Comparison of ENCODE assay signal across 12 cellular contexts in the genomic region with DNA sequence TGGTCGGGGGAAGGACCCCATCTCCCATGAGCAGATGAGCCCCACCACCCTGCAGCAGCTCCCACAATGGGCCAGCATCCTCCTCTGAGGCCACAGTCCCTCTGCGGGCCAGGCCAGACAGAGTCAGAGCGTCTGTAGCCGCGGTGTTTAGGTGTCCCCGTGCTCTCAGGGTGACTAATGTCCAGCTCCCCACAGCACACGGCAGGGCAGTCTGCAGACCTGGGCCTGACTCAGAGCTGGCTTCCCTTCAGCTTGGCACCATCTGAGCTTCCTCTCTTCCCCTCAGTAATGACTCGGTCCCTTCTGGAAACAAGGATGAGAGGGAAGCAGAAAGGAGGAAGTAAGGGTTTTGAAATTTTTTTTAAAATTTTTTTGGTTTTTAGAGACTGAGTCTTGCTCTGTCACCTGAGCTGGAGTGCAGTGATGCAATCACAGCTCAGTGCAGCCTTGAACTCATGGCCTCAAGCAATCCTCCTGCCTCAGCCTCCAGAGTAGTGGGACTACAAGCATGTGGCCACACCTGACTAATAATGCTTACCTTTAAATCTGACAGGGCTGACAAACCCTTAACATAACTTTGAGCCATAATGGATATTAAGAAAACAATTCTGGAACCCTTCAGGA. TPM values are rescaled to one million over a fixed set of nuclear protein-coding genes. Genes with fewer than 3 reads are reported as not detected.
DNase-seq lines count a peak whose midpoint lies in the region; TF ChIP-seq lines count a peak whose summit lies in the region.
"Had no signal": no experiment of that assay in that cellular context is flagged by ENCODE, and none has a peak within 500 bp of the region (broad histone marks: within the 10 kb centered on the region; RNA-seq: fewer than 3 reads in every experiment).

No MANE protein-coding gene starts in this region.

- H3K27me3 ChIP-seq in WERI-Rb-1 (ENCODE audit: insufficient read depth, low read depth, severe bottlenecking) (no peaks in the 10 kb centered on the region), vagina (no peaks in the 10 kb centered on the region), H7 (ENCODE audit: control insufficient read depth, insufficient read depth, low read length) (no peaks in the 10 kb centered on the region)

- H3K27ac ChIP-seq in WERI-Rb-1: no peak overlapping the region
- no peak overlapping the region for H3K27ac ChIP-seq in vagina

- no peak for TF ChIP-seq CTCF in fibroblast of villous mesenchyme (IDR thresholded peaks at IDR 0.05; ENCODE audit: insufficient read depth, low read depth, low read length)
- no peak for TF ChIP-seq CTCF in WERI-Rb-1 (IDR thresholded peaks at IDR 0.05; ENCODE audit: low read depth, low read length)
- no peak for TF ChIP-seq CTCF in vagina (IDR thresholded peaks at IDR 0.05)

- H3K4me3 ChIP-seq in fibroblast of villous mesenchyme (ENCODE audit: low read depth, low read length) (no peak overlapping the region), WERI-Rb-1 (ENCODE audit: low read depth, low read length) (no peak overlapping the region), vagina (no peak overlapping the region), H7 (ENCODE audit: insufficient read depth, low read depth, low read length) (no peak overlapping the region)

- no peaks in the 10 kb centered on the region for H3K4me1 ChIP-seq in vagina

- intact Hi-C loops in vagina (cut with DNase I): no loop called here

- H3K9me3 ChIP-seq in WERI-Rb-1 (ENCODE audit: severe bottlenecking) (no peaks in the 10 kb centered on the region), vagina (no peaks in the 10 kb centered on the region)

- TF ChIP-seq POLR2A in vagina (IDR thresholded peaks at IDR 0.05): no peak

- H3K36me3 ChIP-seq in WERI-Rb-1 (no peaks in the 10 kb centered on the region), vagina (no peaks in the 10 kb centered on the region), H7 (replicated peaks; ENCODE audit: control insufficient read depth, insufficient read depth, low read length) (no peaks in the 10 kb centered on the region)

- DNase-seq in AG08395 (ENCODE audit: low spot score) (peak; percentile 96), HT1080 (ENCODE audit: low read depth) (peak; percentile 88), T1000 (lab: John Stamatoyannopoulos, UW) (peak; percentile 13), fibroblast of villous mesenchyme (ENCODE audit: low read depth) (peak; percentile 30), WERI-Rb-1 (no peak), vagina (ENCODE audit: extremely low spot score in 2 of 2) (no peak), H7 (no peak), HuH-7 (ENCODE audit: low spot score) (no peak)
- DNase-seq: C1 segment of cervical spinal cord, kidney, NCI-H1930 had no signal

RNA-seq across cellular contexts. Expression of a gene that starts 28.5 kb away (rescaled TPM):
- total RNA-seq in HT1080 (2014; rRNA removed; shearing (Covaris generic)): not detected in 2 replicates
- not detected in 2 replicates for polyA plus RNA-seq in HT1080 (2015; cell fraction: cytosol; rRNA removed)
- polyA plus RNA-seq in HT1080 (2015; cell fraction: nucleus; rRNA removed): 0.05 and 0.11 TPM in 2 replicates
- not detected in 2 replicates for total RNA-seq in fibroblast of villous mesenchyme
- total RNA-seq in vagina: not detected
- not detected in 2 replicates for total RNA-seq in H7 (2014; rRNA removed; shearing (Covaris generic))
- total RNA-seq: kidney; T-helper 1 cell treated with Interleukin-12 subunit alpha and Interleukin-12 subunit beta and Interleukin-4 antibody, amounts not matched to agents 30 ng/mL and 1 ng/mL, for 36 hours had no signal

RNA-seq across cellular contexts. Expression of a gene that starts 41.8 kb away (rescaled TPM):
- not detected in 2 replicates for total RNA-seq in HT1080 (2014; rRNA removed; shearing (Covaris generic))
- polyA plus RNA-seq in HT1080 (2015; cell fraction: cytosol; rRNA removed): not detected in 2 replicates
- not detected in 2 replicates for polyA plus RNA-seq in HT1080 (2015; cell fraction: nucleus; rRNA removed)
- total RNA-seq in fibroblast of villous mesenchyme (0.32 and 2.2 TPM in 2 replicates), vagina (0.98 TPM)
- total RNA-seq in H7 (2014; rRNA removed; shearing (Covaris generic)): not detected in 2 replicates
- total RNA-seq: T-helper 1 cell treated with Interleukin-12 subunit alpha and Interleukin-12 subunit beta and Interleukin-4 antibody, amounts not matched to agents 30 ng/mL and 1 ng/mL, for 36 hours had no signal

RNA-seq across cellular contexts. Expression of a gene that starts 59.2 kb away (rescaled TPM):
- total RNA-seq in HT1080 (2014; rRNA removed; shearing (Covaris generic)): 0.45 and 0.87 TPM in 2 replicates
- 0.29 and 0.37 TPM in 2 replicates for polyA plus RNA-seq in HT1080 (2015; cell fraction: cytosol; rRNA removed)
- 4.0 and 6.1 TPM in 2 replicates for polyA plus RNA-seq in HT1080 (2015; cell fraction: nucleus; rRNA removed)
- 1.3 and 3.5 TPM in 2 replicates for total RNA-seq in fibroblast of villous mesenchyme
- 1.7 TPM for total RNA-seq in vagina
- 0.26 and 0.31 TPM in 2 replicates for total RNA-seq in H7 (2014; rRNA removed; shearing (Covaris generic))

Comparison
In these comparisons a context has a peak if more than half of its experiments do, and no peak if none do; other contexts are left out.
1. DNase-seq: peak in AG08395 (single experiment), HT1080 (single experiment), T1000 (single experiment) and fibroblast of villous mesenchyme (single experiment); none in WERI-Rb-1 (single experiment), vagina (0 of 2), H7 (single experiment) and HuH-7 (single experiment).